36 cellular contexts compared by ENCODE assay signal in the genomic region with DNA sequence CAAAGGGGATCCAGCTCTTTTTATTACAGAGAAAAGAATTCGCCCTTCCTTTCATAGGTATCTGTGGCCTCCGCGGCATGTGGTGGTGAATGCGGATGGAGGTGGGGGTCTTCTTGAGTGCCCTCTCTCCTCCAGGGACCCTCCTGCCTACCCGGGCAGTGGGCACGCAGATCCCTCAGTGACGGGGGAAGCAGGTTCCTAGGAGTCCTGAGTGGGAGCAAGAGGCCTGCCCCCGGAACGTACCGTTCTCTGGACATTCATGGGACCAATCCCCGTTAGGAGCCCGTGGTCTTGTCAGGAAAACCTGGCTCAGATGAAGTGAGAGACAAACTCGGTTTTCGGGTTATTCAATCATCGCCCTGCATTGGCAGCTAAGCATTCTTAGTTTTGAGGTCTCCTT. TPM values are rescaled to one million over a fixed set of nuclear protein-coding genes. Genes with fewer than 3 reads are reported as not detected.
"Had no signal": no experiment of that assay in that cellular context is flagged by ENCODE, and none has a peak within 500 bp of the region (broad histone marks: within the 10 kb centered on the region; RNA-seq: fewer than 3 reads in every experiment).

No MANE protein-coding gene starts in this region.

- H3K27me3 Mint-ChIP-seq: activated CD4-positive, alpha-beta memory T cell treated with anti-CD3 and anti-CD28 coated beads for 36 hours; activated CD4-positive, alpha-beta T cell treated with anti-CD3 and anti-CD28 coated beads for 36 hours; activated CD4-positive, alpha-beta T cell treated with anti-CD3 and anti-CD28 coated beads, Interleukin-2, amount 10 ng/mL, durations not matched to agents 24 days and 14 days; activated CD8-positive, alpha-beta memory T cell treated with anti-CD3 and anti-CD28 coated beads, Interleukin-2, amount 10 ng/mL, durations not matched to agents 7 days and 5 days; activated naive CD8-positive, alpha-beta T cell treated with anti-CD3 and anti-CD28 coated beads for 36 hours; activated naive CD8-positive, alpha-beta T cell treated with anti-CD3 and anti-CD28 coated beads, Interleukin-2, amount 50 U/mL, for 24 hours had no signal

- H3K36me3 ChIP-seq: adrenal gland, colonic mucosa, esophagus squamous epithelium, gastroesophageal sphincter had no signal

- H3K36me3 Mint-ChIP-seq: activated CD4-positive, alpha-beta memory T cell treated with anti-CD3 and anti-CD28 coated beads for 36 hours; activated CD8-positive, alpha-beta memory T cell treated with anti-CD3 and anti-CD28 coated beads, Interleukin-2, amount 10 ng/mL, durations not matched to agents 7 days and 5 days; activated naive CD4-positive, alpha-beta T cell treated with anti-CD3 and anti-CD28 coated beads, Interleukin-2, amount 50 U/mL, for 24 hours; activated naive CD8-positive, alpha-beta T cell treated with anti-CD3 and anti-CD28 coated beads for 36 hours had no signal

- H3K4me1 ChIP-seq: adrenal gland, body of pancreas, colonic mucosa had no signal

- H3K27me3 ChIP-seq: adrenal gland, body of pancreas, colonic mucosa, gastroesophageal sphincter had no signal

- H3K4me3 ChIP-seq: adrenal gland, body of pancreas, colonic mucosa, esophagus squamous epithelium, gastroesophageal sphincter had no signal

- H3K9me3 ChIP-seq: adrenal gland, body of pancreas, colonic mucosa, esophagus squamous epithelium, gastroesophageal sphincter had no signal

- H3K4me1 Mint-ChIP-seq: activated CD4-positive, alpha-beta T cell treated with anti-CD3 and anti-CD28 coated beads for 36 hours; activated CD4-positive, alpha-beta T cell treated with anti-CD3 and anti-CD28 coated beads, Interleukin-2, amount 10 ng/mL, durations not matched to agents 24 days and 14 days; activated CD8-positive, alpha-beta memory T cell treated with anti-CD3 and anti-CD28 coated beads, Interleukin-2, amount 10 ng/mL, durations not matched to agents 7 days and 5 days; activated naive CD4-positive, alpha-beta T cell treated with anti-CD3 and anti-CD28 coated beads, Interleukin-2, amount 50 U/mL, for 24 hours; activated naive CD8-positive, alpha-beta T cell treated with anti-CD3 and anti-CD28 coated beads for 36 hours; activated naive CD8-positive, alpha-beta T cell treated with anti-CD3 and anti-CD28 coated beads, Interleukin-2, amount 50 U/mL, for 24 hours had no signal

- H3K27ac ChIP-seq: adrenal gland, body of pancreas, colonic mucosa, epithelial cell of prostate, esophagus squamous epithelium, gastroesophageal sphincter had no signal

- H3K4me3 Mint-ChIP-seq: activated CD4-positive, alpha-beta memory T cell treated with anti-CD3 and anti-CD28 coated beads for 36 hours; activated CD4-positive, alpha-beta T cell treated with anti-CD3 and anti-CD28 coated beads for 36 hours; activated CD4-positive, alpha-beta T cell treated with anti-CD3 and anti-CD28 coated beads, Interleukin-2, amount 10 ng/mL, durations not matched to agents 24 days and 14 days; activated CD8-positive, alpha-beta memory T cell treated with anti-CD3 and anti-CD28 coated beads, Interleukin-2, amount 10 ng/mL, durations not matched to agents 7 days and 5 days; activated CD8-positive, alpha-beta T cell treated with anti-CD3 and anti-CD28 coated beads, Interleukin-2, amount 10 ng/mL, durations not matched to agents 7 days and 5 days; activated naive CD4-positive, alpha-beta T cell treated with anti-CD3 and anti-CD28 coated beads for 36 hours; activated naive CD4-positive, alpha-beta T cell treated with anti-CD3 and anti-CD28 coated beads, Interleukin-2, amount 50 U/mL, for 24 hours; activated naive CD8-positive, alpha-beta T cell treated with anti-CD3 and anti-CD28 coated beads for 36 hours; activated naive CD8-positive, alpha-beta T cell treated with anti-CD3 and anti-CD28 coated beads, Interleukin-2, amount 50 U/mL, for 24 hours; activated T-helper 1 cell treated with anti-CD3 and anti-CD28 coated beads, Interleukin-12 subunit alpha, Interleukin-12 subunit beta, Interleukin-2, Interleukin-4 antibody, amounts not matched to agents 30 ng/mL and 10 ng/mL and 1 ng/mL, durations not matched to agents 14 hours and 24 hours and 36 hours had no signal

- H3K9me3 Mint-ChIP-seq: activated CD4-positive, alpha-beta memory T cell treated with anti-CD3 and anti-CD28 coated beads for 36 hours; activated CD4-positive, alpha-beta T cell treated with anti-CD3 and anti-CD28 coated beads, Interleukin-2, amount 10 ng/mL, durations not matched to agents 24 days and 14 days; activated naive CD4-positive, alpha-beta T cell treated with anti-CD3 and anti-CD28 coated beads for 36 hours; activated naive CD4-positive, alpha-beta T cell treated with anti-CD3 and anti-CD28 coated beads, Interleukin-2, amount 50 U/mL, for 24 hours; activated naive CD8-positive, alpha-beta T cell treated with anti-CD3 and anti-CD28 coated beads for 36 hours; activated naive CD8-positive, alpha-beta T cell treated with anti-CD3 and anti-CD28 coated beads, Interleukin-2, amount 50 U/mL, for 24 hours; activated T-helper 1 cell treated with anti-CD3 and anti-CD28 coated beads, Interleukin-12 subunit alpha, Interleukin-12 subunit beta, Interleukin-2, Interleukin-4 antibody, amounts not matched to agents 30 ng/mL and 10 ng/mL and 1 ng/mL, durations not matched to agents 14 hours and 24 hours and 36 hours; activated T-helper 2 cell treated with anti-CD3 and anti-CD28 coated beads, Interferon-gamma antibody, Interleukin-2, Interleukin-4, amounts not matched to agents 10 μg/mL and 5 μg/mL and 100 μg/mL, durations not matched to agents 14 hours and 24 hours and 36 hours had no signal

- DNase-seq: activated CD4-positive, alpha-beta memory T cell treated with anti-CD3 and anti-CD28 coated beads for 36 hours; activated CD4-positive, alpha-beta T cell treated with anti-CD3 and anti-CD28 coated beads for 36 hours; activated CD4-positive, alpha-beta T cell treated with anti-CD3 and anti-CD28 coated beads, Interleukin-2, amount 10 ng/mL, durations not matched to agents 24 days and 14 days; activated CD4-positive, CD25-positive, alpha-beta regulatory T cell; activated CD4-positive, CD25-positive, alpha-beta regulatory T cell treated with anti-CD3 and anti-CD28 coated beads, Interleukin-2, amount 50 U/mL, for 72 hours; activated CD8-positive, alpha-beta memory T cell treated with anti-CD3 and anti-CD28 coated beads, Interleukin-2, amount 10 ng/mL, durations not matched to agents 7 days and 5 days; activated CD8-positive, alpha-beta memory T cell treated with anti-CD3 and anti-CD28 coated beads, Interleukin-2, amount 50 U/mL, for 4 hours; activated CD8-positive, alpha-beta T cell treated with anti-CD3 and anti-CD28 coated beads, Interleukin-2, amount 10 ng/mL, durations not matched to agents 7 days and 5 days; activated effector memory CD4-positive, alpha-beta T cell treated with anti-CD3 and anti-CD28 coated beads, Interleukin-2, amount 50 U/mL, for 16 hours; activated naive CD4-positive, alpha-beta T cell treated with anti-CD3 and anti-CD28 coated beads for 36 hours; activated naive CD8-positive, alpha-beta T cell treated with anti-CD3 and anti-CD28 coated beads for 36 hours; activated naive CD8-positive, alpha-beta T cell treated with anti-CD3 and anti-CD28 coated beads, Interleukin-2, amount 50 U/mL, for 24 hours; activated T-cell treated with anti-CD3 and anti-CD28 coated beads, Interleukin-2, amount 50 U/mL, for 1 hour; activated T-cell treated with anti-CD3 and anti-CD28 coated beads, Interleukin-2, amount 50 U/mL, for 48 hours; adrenal gland; amygdala; aorta; body of pancreas; caudate nucleus; colonic mucosa; effector CD8-positive, alpha-beta T cell; esophagus squamous epithelium; foreskin melanocyte; T-helper 2 cell had no signal

- H3K27ac Mint-ChIP-seq: activated CD4-positive, alpha-beta memory T cell treated with anti-CD3 and anti-CD28 coated beads for 36 hours; activated CD4-positive, alpha-beta T cell treated with anti-CD3 and anti-CD28 coated beads for 36 hours; activated CD4-positive, alpha-beta T cell treated with anti-CD3 and anti-CD28 coated beads, Interleukin-2, amount 10 ng/mL, durations not matched to agents 24 days and 14 days; activated CD8-positive, alpha-beta memory T cell treated with anti-CD3 and anti-CD28 coated beads, Interleukin-2, amount 10 ng/mL, durations not matched to agents 7 days and 5 days; activated CD8-positive, alpha-beta T cell treated with anti-CD3 and anti-CD28 coated beads, Interleukin-2, amount 10 ng/mL, durations not matched to agents 7 days and 5 days; activated naive CD4-positive, alpha-beta T cell treated with anti-CD3 and anti-CD28 coated beads for 36 hours; activated naive CD4-positive, alpha-beta T cell treated with anti-CD3 and anti-CD28 coated beads, Interleukin-2, amount 50 U/mL, for 24 hours; activated naive CD8-positive, alpha-beta T cell treated with anti-CD3 and anti-CD28 coated beads for 36 hours; activated naive CD8-positive, alpha-beta T cell treated with anti-CD3 and anti-CD28 coated beads, Interleukin-2, amount 50 U/mL, for 24 hours; activated T-helper 1 cell treated with anti-CD3 and anti-CD28 coated beads, Interleukin-12 subunit alpha, Interleukin-12 subunit beta, Interleukin-2, Interleukin-4 antibody, amounts not matched to agents 30 ng/mL and 10 ng/mL and 1 ng/mL, durations not matched to agents 14 hours and 24 hours and 36 hours; activated T-helper 2 cell treated with anti-CD3 and anti-CD28 coated beads, Interferon-gamma antibody, Interleukin-2, Interleukin-4, amounts not matched to agents 10 μg/mL and 5 μg/mL and 100 μg/mL, durations not matched to agents 14 hours and 24 hours and 36 hours had no signal

RNA-seq across cellular contexts. Expression of gene SMOC2, which starts 56.4 kb away (rescaled TPM):
- total RNA-seq: activated CD4-positive, alpha-beta memory T cell treated with anti-CD3 and anti-CD28 coated beads for 36 hours; activated CD4-positive, alpha-beta T cell treated with anti-CD3 and anti-CD28 coated beads for 36 hours; activated CD4-positive, alpha-beta T cell treated with anti-CD3 and anti-CD28 coated beads, Interleukin-2, amount 10 ng/mL, durations not matched to agents 24 days and 14 days; activated CD8-positive, alpha-beta memory T cell treated with anti-CD3 and anti-CD28 coated beads for 36 hours; activated CD8-positive, alpha-beta memory T cell treated with anti-CD3 and anti-CD28 coated beads, Interleukin-2, amount 10 ng/mL, durations not matched to agents 7 days and 5 days; activated CD8-positive, alpha-beta T cell treated with anti-CD3 and anti-CD28 coated beads, Interleukin-2, amount 10 ng/mL, durations not matched to agents 7 days and 5 days; activated naive CD4-positive, alpha-beta T cell treated with anti-CD3 and anti-CD28 coated beads for 36 hours; activated naive CD8-positive, alpha-beta T cell treated with anti-CD3 and anti-CD28 coated beads for 36 hours; activated T-helper 1 cell treated with anti-CD3 and anti-CD28 coated beads, Interleukin-12 subunit alpha, Interleukin-12 subunit beta, Interleukin-2, Interleukin-4 antibody, amounts not matched to agents 30 ng/mL and 10 ng/mL and 1 ng/mL, durations not matched to agents 14 hours and 24 hours and 36 hours; activated T-helper 2 cell treated with anti-CD3 and anti-CD28 coated beads, Interferon-gamma antibody, Interleukin-2, Interleukin-4, amounts not matched to agents 10 μg/mL and 5 μg/mL and 100 μg/mL, durations not matched to agents 14 hours and 24 hours and 36 hours; dermis microvascular lymphatic vessel endothelial cell; endothelial cell of umbilical vein; fibroblast of lung; fibroblast of villous mesenchyme; glomerular endothelial cell; T-helper 1 cell treated with Interleukin-12 subunit alpha and Interleukin-12 subunit beta and Interleukin-4 antibody, amounts not matched to agents 30 ng/mL and 1 ng/mL, for 36 hours had no signal
- polyA plus RNA-seq: endothelial cell of umbilical vein, fibroblast of lung had no signal
